ENCODE assay signal across 11 cellular contexts in the genomic region with DNA sequence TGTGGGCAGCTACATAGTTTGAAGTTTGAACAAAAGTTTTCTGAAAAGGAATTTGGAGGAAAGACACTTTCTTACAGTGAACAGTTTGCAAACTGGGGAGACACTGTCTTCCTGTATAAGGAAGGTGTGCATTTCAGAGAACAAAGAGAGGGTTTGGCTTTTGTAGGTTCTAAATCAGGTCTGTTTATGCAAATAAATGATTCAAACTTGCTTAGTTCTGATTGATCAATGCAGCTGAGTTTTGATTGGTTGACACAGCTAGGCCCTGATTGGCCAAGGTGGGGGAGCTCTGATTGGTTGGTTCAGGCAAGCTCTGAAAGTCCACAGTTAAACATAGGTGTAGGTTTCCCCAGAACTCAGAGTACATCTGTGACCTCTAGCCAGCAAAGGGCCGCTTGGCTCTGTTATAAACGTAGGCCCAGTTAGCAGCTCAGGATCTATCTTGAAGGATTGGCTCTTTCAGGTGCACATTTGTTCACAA.
DNase-seq lines count a peak whose midpoint lies in the region; ATAC-seq and TF ChIP-seq lines count a peak whose summit lies in the region.
"Had no signal": no experiment of that assay in that cellular context is flagged by ENCODE, and none has a peak within 500 bp of the region (broad histone marks: within the 10 kb centered on the region; RNA-seq: fewer than 3 reads in every experiment).

No MANE protein-coding gene starts in this region.

- TF ChIP-seq CTCF in CD4-positive, alpha-beta T cell (IDR thresholded peaks at IDR 0.05): no peak
- no peak for TF ChIP-seq CTCF in activated B cell treated with CpG ODN at 0.5 μM for 24 hours (IDR thresholded peaks at IDR 0.05)
- no peak for TF ChIP-seq CTCF in endodermal cell (conservative IDR thresholded peaks at IDR 0.05)
- no peak for TF ChIP-seq CTCF in type B pancreatic cell (conservative IDR thresholded peaks at IDR 0.05)

- in situ Hi-C loops in GM18951 (cut with MboI; ENCODE audit: low sequenced_read_pairs, unreplicated experiment): no loop called here

- peaks cover 6% of the 10 kb centered on the region for H3K9me3 Mint-ChIP-seq in CD4-positive, alpha-beta T cell
- H3K9me3 Mint-ChIP-seq in activated B cell treated with CpG ODN at 0.5 μM for 24 hours (peaks cover 10% of the 10 kb centered on the region), endodermal cell (peaks cover 27% of the 10 kb centered on the region), type B pancreatic cell (peaks cover 7% of the 10 kb centered on the region)

- H3K36me3 Mint-ChIP-seq in CD4-positive, alpha-beta T cell (ENCODE audit: low read depth): no peaks in the 10 kb centered on the region
- H3K36me3 Mint-ChIP-seq in activated B cell treated with CpG ODN at 0.5 μM for 24 hours (ENCODE audit: low read depth) (peaks cover 5% of the 10 kb centered on the region), endodermal cell (ENCODE audit: low read depth) (peaks cover 3% of the 10 kb centered on the region), type B pancreatic cell (no peaks in the 10 kb centered on the region)

- POLR2A ChIA-PET in CD4-positive, alpha-beta T cell (lab: Charles Lee): interaction anchor here (0.5 to 1.8 kb wide), 5 partner anchors 8 to 369 kb away, joined by 3 to 5 read pairs (median 3); a partner anchor contains a TSS
- POLR2A ChIA-PET in activated B cell treated with CpG ODN at 0.5 μM for 24 hours (lab: Charles Lee): interaction anchor here (0.6 to 7.4 kb wide), 14 partner anchors 9 to 1110 kb away, joined by 3 to 177 read pairs (median 6); a partner anchor contains a TSS

- H3K4me3 ChIP-seq in endodermal cell (ENCODE audit: low read length): no peak overlapping the region
- H3K4me3 ChIP-seq: esophagus squamous epithelium had no signal

- peak overlapping the region; percentile 35 for H3K27ac Mint-ChIP-seq in CD4-positive, alpha-beta T cell
- H3K27ac Mint-ChIP-seq in activated B cell treated with CpG ODN at 0.5 μM for 24 hours: peak overlapping the region; percentile 83
- H3K27ac Mint-ChIP-seq in endodermal cell: no peak overlapping the region
- no peak overlapping the region for H3K27ac Mint-ChIP-seq in type B pancreatic cell

- H3K4me1 ChIP-seq in endodermal cell (ENCODE audit: control insufficient read depth, insufficient read depth, low read length): no peaks in the 10 kb centered on the region

- H3K4me3 Mint-ChIP-seq in CD4-positive, alpha-beta T cell: no peak overlapping the region
- peak overlapping the region; percentile 28 for H3K4me3 Mint-ChIP-seq in activated B cell treated with CpG ODN at 0.5 μM for 24 hours
- H3K4me3 Mint-ChIP-seq in endodermal cell: no peak overlapping the region
- H3K4me3 Mint-ChIP-seq in type B pancreatic cell: no peak overlapping the region

- no peaks in the 10 kb centered on the region for H3K9me3 ChIP-seq in CD4-positive, alpha-beta T cell (ENCODE audit: control insufficient read depth, low read length)
- H3K9me3 ChIP-seq in endodermal cell (ENCODE audit: control insufficient read depth, low read length): peaks cover 14% of the 10 kb centered on the region

- TF ChIP-seq POLR2A in GM18951 (IDR thresholded peaks at IDR 0.05; ENCODE audit: extremely low read depth, insufficient read depth, insufficient read length): peak; percentile 78

- peak; percentile 42 for ATAC-seq in CD4-positive, alpha-beta T cell (ENCODE audit: poor library complexity)
- peak; percentile 46 for ATAC-seq in HG02885 (IDR thresholded peaks at IDR 0.05; ENCODE audit: poor library complexity, unreplicated experiment)
- ATAC-seq in activated B cell treated with CpG ODN at 0.5 μM for 24 hours (ENCODE audit: low read depth): no peak

- peak in 1 of 10 experiments; percentile 17 for DNase-seq in CD4-positive, alpha-beta T cell
- DNase-seq in activated B cell treated with CpG ODN at 0.5 μM for 24 hours (no peak), dedifferentiated amniotic fluid mesenchymal stem cell (ENCODE audit: extremely low spot score) (no peak), endodermal cell (no peak), type B pancreatic cell (ENCODE audit: extremely low spot score, unreplicated experiment) (no peak), GOT3 (lab: John Stamatoyannopoulos, UW) (no peak)
- DNase-seq: DMS153, esophagus squamous epithelium, NCI-H1417 treated with DMSO at 0.1 percent for 48 hours had no signal

- H3K4me1 Mint-ChIP-seq in CD4-positive, alpha-beta T cell (ENCODE audit: low read depth): peaks cover 31% of the 10 kb centered on the region
- H3K4me1 Mint-ChIP-seq in activated B cell treated with CpG ODN at 0.5 μM for 24 hours (peaks cover 68% of the 10 kb centered on the region), endodermal cell (no peaks in the 10 kb centered on the region), type B pancreatic cell (ENCODE audit: unreplicated experiment) (peaks cover 3% of the 10 kb centered on the region)

- CTCF ChIA-PET in CD4-positive, alpha-beta T cell (lab: Charles Lee): interaction anchor here (1.5 kb wide), 1 partner anchor 16 kb away, joined by 5 read pairs; no protein-coding TSS in a partner anchor
- CTCF ChIA-PET in activated B cell treated with CpG ODN at 0.5 μM for 24 hours (lab: Charles Lee): interaction anchor here (0.7 to 7.4 kb wide), 3 partner anchors 15 to 107 kb away, joined by 3 to 119 read pairs (median 7); no protein-coding TSS in a partner anchor

- 91 to 94% methylated on average over 2 of the region's 2 CpGs for WGBS in endodermal cell (ENCODE audit: insufficient coverage in 1 of 2, insufficient read length in 1 of 2), 2 experiments

- no peaks in the 10 kb centered on the region for H3K27me3 ChIP-seq in CD4-positive, alpha-beta T cell (ENCODE audit: control insufficient read depth, insufficient read depth, low read length)
- H3K27me3 ChIP-seq in endodermal cell (ENCODE audit: control insufficient read depth, insufficient read depth, low read length, poor library complexity, severe bottlenecking): no peaks in the 10 kb centered on the region
- H3K27me3 ChIP-seq: esophagus squamous epithelium had no signal

- H3K27me3 Mint-ChIP-seq in CD4-positive, alpha-beta T cell: no peaks in the 10 kb centered on the region
- H3K27me3 Mint-ChIP-seq in activated B cell treated with CpG ODN at 0.5 μM for 24 hours: no peaks in the 10 kb centered on the region
- H3K27me3 Mint-ChIP-seq in endodermal cell (ENCODE audit: insufficient read depth): no peaks in the 10 kb centered on the region
- H3K27me3 Mint-ChIP-seq in type B pancreatic cell: no peaks in the 10 kb centered on the region

- intact Hi-C loops in CD4-positive, alpha-beta T cell (cut with DNase I, micrococcal nuclease): no loop called here
- intact Hi-C loops in activated B cell treated with CpG ODN at 0.5 μM for 24 hours (cut with micrococcal nuclease): loop anchor here (5.0 kb wide), 1 partner anchor 367 kb away; a partner anchor contains a TSS

- H3K36me3 ChIP-seq in endodermal cell (ENCODE audit: control insufficient read depth, insufficient read depth, low read length): no peaks in the 10 kb centered on the region
- H3K36me3 ChIP-seq: esophagus squamous epithelium had no signal

- no peak overlapping the region for H3K27ac ChIP-seq in CD4-positive, alpha-beta T cell (ENCODE audit: low read depth, low read length)
- H3K27ac ChIP-seq in endodermal cell (ENCODE audit: low read depth, low read length): no peak overlapping the region

- no peak overlapping the region for H3K9ac ChIP-seq in endodermal cell (ENCODE audit: extremely low read depth, low read length, poor library complexity, severe bottlenecking)

Comparison
In these comparisons a context has a peak if more than half of its experiments do, and no peak if none do; other contexts are left out.
1. H3K27ac Mint-ChIP-seq: peak in CD4-positive, alpha-beta T cell (single experiment) and activated B cell treated with CpG ODN at 0.5 μM for 24 hours (single experiment); none in endodermal cell (single experiment) and type B pancreatic cell (single experiment).